19 cellular contexts compared by ENCODE assay signal in genomic region chr1:3164671-3165070, GRCh38.
DNase-seq lines count a peak whose midpoint lies in the region; ATAC-seq, FAIRE-seq and TF ChIP-seq lines count a peak whose summit lies in the region.
"Had no signal": no experiment of that assay in that cellular context is flagged by ENCODE, and none has a peak within 500 bp of the region (broad histone marks: within the 10 kb centered on the region; RNA-seq: fewer than 3 reads in every experiment).

No MANE protein-coding gene starts in this region.

- no peak overlapping the region for H2BK20ac ChIP-seq in H1 (ENCODE audit: low read length)

- H2BK120ac ChIP-seq in H1 (replicated peaks; ENCODE audit: low read depth, low read length) (no peak overlapping the region), neuronal stem cell (ENCODE audit: low read depth, low read length) (no peak overlapping the region)

- H3K23ac ChIP-seq in H1 (ENCODE audit: insufficient read length) (no peak overlapping the region), neuronal stem cell (ENCODE audit: low read depth, low read length, poor library complexity) (peak overlapping the region; percentile 65)

- DNase-seq in K562 (ENCODE audit: extremely low read depth in 1 of 4, low spot score in 3 of 4) (no peak), H1 (ENCODE audit: low read depth in 1 of 2, low spot score in 2 of 2) (no peak), neuronal stem cell (ENCODE audit: low spot score) (no peak), tibial artery (no peak), tibial nerve (ENCODE audit: low spot score in 2 of 2) (no peak)
- DNase-seq: BE2C; CD4-positive, alpha-beta memory T cell; DND-41; GDM1; GM23248; H7 had no signal

- H3K18ac ChIP-seq in H1 (ENCODE audit: extremely low read depth, low read length): peak overlapping the region; percentile 60; the same call in 1 of the 2 replicates
- peak overlapping the region; percentile 85 for H3K18ac ChIP-seq in neuronal stem cell (ENCODE audit: low read length)

- H2AFZ ChIP-seq in K562 (ENCODE audit: low read depth, low read length) (no peak overlapping the region), H1 (ENCODE audit: low read length) (no peak overlapping the region), neuronal stem cell (ENCODE audit: low read length) (no peak overlapping the region)
- H2AFZ ChIP-seq: GM23248 had no signal

- no TSS peak for BruUV-seq in K562 (replicated peaks; lab: Mats Ljungman, UMichigan)

- 2% methylated on average over 21 of the region's 21 CpGs for WGBS in K562 (ENCODE audit: insufficient coverage, low coverage, missing lambda C conversion rate)
- 88% methylated on average over 18 of the region's 21 CpGs; no CpG with 5 or more reads in 1 of the 2 experiments for WGBS in H1 (ENCODE audit: extremely low coverage in 1 of 2, insufficient coverage in 1 of 2, insufficient read length in 1 of 2, insufficient replicate concordance in 2 of 2, low coverage in 1 of 2, low lambda C conversion rate in 2 of 2, missing lambda C conversion rate in 1 of 2), 2 experiments
- WGBS in neuronal stem cell (ENCODE audit: extremely low coverage in 2 of 2, insufficient read length in 2 of 2, insufficient replicate concordance in 1 of 2), 2 donors: no CpG with 5 or more reads among the region's 21 CpGs
- WGBS in tibial nerve, 2 donors: 56 to 83% methylated on average over 11 to 21 of the region's 21 CpGs

- H3K4me3 ChIP-seq in K562 (no peak overlapping the region), H1 (ENCODE audit: extremely low read depth in 1 of 4, insufficient read depth in 2 of 4, low read depth in 3 of 4, low read length in 4 of 4) (no peak overlapping the region), neuronal stem cell (ENCODE audit: low read length in 2 of 2) (no peak overlapping the region), tibial artery (no peak overlapping the region), tibial nerve (no peak overlapping the region)
- H3K4me3 ChIP-seq: A549, GM23248 had no signal

- H3K14ac ChIP-seq in H1 (ENCODE audit: insufficient read length) (no peak overlapping the region), neuronal stem cell (ENCODE audit: low read length) (no peak overlapping the region)

- H3K4me1 ChIP-seq in K562 (replicated peaks in 1 of 2; ENCODE audit: control insufficient read depth in 2 of 2, insufficient read depth in 2 of 2, low read length in 2 of 2) (peaks cover 0 to 4% of the 10 kb centered on the region in 2 experiments; a peak in 1 of 5 replicates), H1 (replicated peaks in 1 of 4; ENCODE audit: control insufficient read depth in 3 of 4, insufficient read depth in 4 of 4, low read length in 3 of 4) (no peaks in the 10 kb centered on the region), neuronal stem cell (ENCODE audit: control insufficient read depth in 2 of 2, insufficient read depth in 1 of 2, low read depth in 1 of 2, low read length in 2 of 2) (peaks cover 0 to 28% of the 10 kb centered on the region in 2 donors), tibial artery (peaks cover 0 to 67% (median 43%) of the 10 kb centered on the region in 4 donors), tibial nerve (peaks cover 0 to 57% (median 15%) of the 10 kb centered on the region in 4 donors)
- H3K4me1 ChIP-seq: A549, BE2C had no signal

- H4K5ac ChIP-seq in H1 (ENCODE audit: insufficient read length, low read depth, low read length): no peak overlapping the region

- no peak overlapping the region for H3K9ac ChIP-seq in K562 (ENCODE audit: insufficient read depth in 1 of 2, low read depth in 2 of 2, low read length in 2 of 2)
- no peak overlapping the region for H3K9ac ChIP-seq in H1 (replicated peaks in 1 of 4; ENCODE audit: extremely low read depth in 1 of 4, low read depth in 3 of 4, low read length in 3 of 4)
- peak overlapping the region; percentile 40 for H3K9ac ChIP-seq in neuronal stem cell (ENCODE audit: low read depth, low read length, poor library complexity)
- H3K9ac ChIP-seq: GM23248 had no signal

- H3K27ac ChIP-seq in K562 (ENCODE audit: extremely low read depth, low read depth, low read length) (no peak overlapping the region), H1 (ENCODE audit: low read depth, low read length) (no peak overlapping the region), neuronal stem cell (replicated peaks; ENCODE audit: low read length) (no peak overlapping the region), tibial artery (peak overlapping the region; percentile 0 to 26), tibial nerve (peak overlapping the region in 2 of 4 donors; percentile 28 to 49)
- H3K27ac ChIP-seq: A549, C4-2B, GM23248 had no signal

- TF ChIP-seq POLR2A in K562 (conservative IDR thresholded peaks at IDR 0.05): no peak
- TF ChIP-seq POLR2A in H1 (IDR thresholded peaks at IDR 0.05; ENCODE audit: control extremely low read depth in 1 of 2, low read depth in 2 of 2, low read length in 2 of 2): no peak
- no peak for TF ChIP-seq POLR2A in tibial nerve (IDR thresholded peaks at IDR 0.05)

- ATAC-seq in K562 (no peak), HG02623 (IDR thresholded peaks at IDR 0.05; ENCODE audit: unreplicated experiment) (no peak), GM19395 (IDR thresholded peaks at IDR 0.05; ENCODE audit: unreplicated experiment) (no peak)
- ATAC-seq: A549, HepG2 had no signal

- in situ Hi-C loops in K562 (cut with MboI): no loop called here

- intact Hi-C loops in K562 (cut with micrococcal nuclease): no loop called here
- intact Hi-C loops in tibial artery (cut with DNase I; ENCODE audit: low total_unique reads): no loop called here

- no peak for TF ChIP-seq CTCF in K562 (IDR thresholded peaks at IDR 0.05 in 2 of 3, conservative IDR thresholded peaks at IDR 0.05 in 1 of 3; ENCODE audit: insufficient read depth in 2 of 3, low read depth in 1 of 3, low read length in 3 of 3)
- no peak for TF ChIP-seq CTCF in H1 (IDR thresholded peaks at IDR 0.05; ENCODE audit: control extremely low read depth in 1 of 3, insufficient read depth in 1 of 3, low read depth in 1 of 3, low read length in 3 of 3)
- no peak for TF ChIP-seq CTCF in tibial artery (IDR thresholded peaks at IDR 0.05)
- TF ChIP-seq CTCF in tibial nerve (IDR thresholded peaks at IDR 0.05): no peak

- H3K4me2 ChIP-seq in K562 (ENCODE audit: insufficient read depth, low read length) (no peak overlapping the region), H1 (ENCODE audit: insufficient read depth in 1 of 2, low read depth in 2 of 2, low read length in 2 of 2) (no peak overlapping the region), neuronal stem cell (ENCODE audit: insufficient read depth, low read length, poor library complexity, severe bottlenecking) (no peak overlapping the region)
- H3K4me2 ChIP-seq: A549 had no signal

- H2BK5ac ChIP-seq in H1 (ENCODE audit: low read depth, low read length) (no peak overlapping the region), neuronal stem cell (ENCODE audit: low read length) (peak overlapping the region; percentile 12)

- no peak for FAIRE-seq in K562 (lab: Jason Lieb, UNC)
- FAIRE-seq in H1 (lab: Jason Lieb, UNC): no peak
- FAIRE-seq: A549, D721Med, GM19239, HepG2, HTR-8/SVneo had no signal

- TF ChIP-seq EP300 in K562 (IDR thresholded peaks at IDR 0.05; ENCODE audit: low read length) (no peak), H1 (IDR thresholded peaks at IDR 0.05; ENCODE audit: borderline replicate concordance in 1 of 2, low read depth in 2 of 2, low read length in 2 of 2) (no peak), tibial nerve (IDR thresholded peaks at IDR 0.05) (no peak)

- H3K27me3 ChIP-seq in K562 (ENCODE audit: control insufficient read depth in 2 of 2, insufficient read depth in 2 of 2, low read length in 2 of 2) (peaks cover 16 to 53% of the 10 kb centered on the region in 2 experiments), H1 (replicated peaks in 1 of 4; ENCODE audit: control insufficient read depth in 3 of 4, extremely low read depth in 1 of 4, insufficient read depth in 3 of 4, low read length in 3 of 4) (0 out of 7 replicates have a peak, but pooled peaks cover 0 to 2% (median 0%) of the 10 kb centered on the region in 4 experiments), neuronal stem cell (ENCODE audit: control insufficient read depth in 3 of 3, insufficient read depth in 3 of 3, low read depth in 1 of 3, low read length in 3 of 3) (peaks cover 0 to 6% (median 0%) of the 10 kb centered on the region in 3 experiments), tibial artery (no peaks in the 10 kb centered on the region), tibial nerve (peaks cover 0 to 25% of the 10 kb centered on the region in 2 donors)
- H3K27me3 ChIP-seq: BE2C had no signal

- H3K4ac ChIP-seq in H1 (replicated peaks; ENCODE audit: insufficient read length, low read depth, low read length) (no peak overlapping the region), neuronal stem cell (ENCODE audit: low read length) (peak overlapping the region; percentile 76)

- no peak overlapping the region for H4K91ac ChIP-seq in H1 (replicated peaks; ENCODE audit: insufficient read length, low read length)
- H4K91ac ChIP-seq in neuronal stem cell (ENCODE audit: low read depth, low read length, poor library complexity): peak overlapping the region; percentile 38

- POLR2A ChIA-PET in K562 (lab: Yijun Ruan, JAX): no interaction called here
- POLR2A ChIA-PET in H1 (lab: Charles Lee; ENCODE audit: partially characterized antibody): no interaction called here

- TF ChIP-seq RAD21 in K562 (CRISPR knock-in tag; conservative IDR thresholded peaks at IDR 0.05 in 1 of 2, IDR thresholded peaks at IDR 0.05 in 1 of 2) (no peak), H1 (IDR thresholded peaks at IDR 0.05 in 1 of 2, conservative IDR thresholded peaks at IDR 0.05 in 1 of 2; ENCODE audit: low read depth in 2 of 2, low read length in 2 of 2) (no peak)

- CTCF ChIA-PET in K562 (lab: Yijun Ruan, JAX; ENCODE audit: low intra/inter-chr PET ratio): no interaction called here
- CTCF ChIA-PET in H1 (lab: Charles Lee; ENCODE audit: partially characterized antibody): no interaction called here

- H4K20me1 ChIP-seq in K562 (replicated peaks; ENCODE audit: control insufficient read depth, insufficient read depth, low read length) (0 out of 2 replicates have a peak, but pooled peaks cover 20% of the 10 kb centered on the region), H1 (replicated peaks in 1 of 2; ENCODE audit: control insufficient read depth in 1 of 2, insufficient read depth in 2 of 2, low read length in 2 of 2) (peaks cover 0 to 2% of the 10 kb centered on the region in 2 experiments)

- no peak overlapping the region for H2BK12ac ChIP-seq in H1 (ENCODE audit: low read depth, low read length)
- no peak overlapping the region for H2BK12ac ChIP-seq in neuronal stem cell (ENCODE audit: low read length)

- no peaks in the 10 kb centered on the region for H3K79me1 ChIP-seq in H1 (ENCODE audit: low read depth, low read length)
- H3K79me1 ChIP-seq in neuronal stem cell (ENCODE audit: low read depth, low read length): peaks cover 1% of the 10 kb centered on the region

- H3K36me3 ChIP-seq in K562 (ENCODE audit: control insufficient read depth, insufficient read depth, low read length): no peaks in the 10 kb centered on the region
- H3K36me3 ChIP-seq in H1 (ENCODE audit: control insufficient read depth in 2 of 4, insufficient read depth in 4 of 4, low read length in 3 of 4): no peaks in the 10 kb centered on the region
- no peaks in the 10 kb centered on the region for H3K36me3 ChIP-seq in neuronal stem cell (replicated peaks in 1 of 2; ENCODE audit: control insufficient read depth in 2 of 2, insufficient read depth in 2 of 2, low read length in 2 of 2)
- no peaks in the 10 kb centered on the region for H3K36me3 ChIP-seq in tibial artery
- H3K36me3 ChIP-seq in tibial nerve: no peaks in the 10 kb centered on the region
- H3K36me3 ChIP-seq: BE2C had no signal

- H4K8ac ChIP-seq in H1 (ENCODE audit: extremely low read depth, insufficient read depth, low read length) (peak overlapping the region; percentile 89), neuronal stem cell (ENCODE audit: low read depth, low read length) (no peak overlapping the region)

- H2AK5ac ChIP-seq in H1 (ENCODE audit: low read depth, low read length): no peak overlapping the region
- peak overlapping the region; percentile 53 for H2AK5ac ChIP-seq in neuronal stem cell (ENCODE audit: low read depth, low read length)

- no peaks in the 10 kb centered on the region for H3K9me1 ChIP-seq in K562 (ENCODE audit: control insufficient read depth, insufficient read depth, low read length)

- H3K9me3 ChIP-seq in K562 (replicated peaks; ENCODE audit: control insufficient read depth, insufficient read depth, low read depth, low read length) (no peaks in the 10 kb centered on the region), H1 (ENCODE audit: insufficient read depth in 2 of 2, low read depth in 1 of 2, low read length in 1 of 2) (no peaks in the 10 kb centered on the region), neuronal stem cell (replicated peaks in 1 of 2; ENCODE audit: control insufficient read depth in 2 of 2, insufficient read depth in 1 of 2, low read depth in 1 of 2, low read length in 2 of 2) (no peaks in the 10 kb centered on the region), tibial artery (no peaks in the 10 kb centered on the region), tibial nerve (no peaks in the 10 kb centered on the region)
- H3K9me3 ChIP-seq: A549, BE2C had no signal

- H3K56ac ChIP-seq in H1 (replicated peaks; ENCODE audit: insufficient read length, low read depth, low read length): no peak overlapping the region

- H3K23me2 ChIP-seq in H1 (ENCODE audit: low read depth, low read length): no peaks in the 10 kb centered on the region

- H3K79me2 ChIP-seq in K562 (ENCODE audit: control insufficient read depth, insufficient read depth, low read length) (no peaks in the 10 kb centered on the region), H1 (ENCODE audit: control insufficient read depth in 1 of 2, insufficient read depth in 2 of 2, low read length in 2 of 2) (no peaks in the 10 kb centered on the region)

- H2BK15ac ChIP-seq in H1 (ENCODE audit: low read length): no peak overlapping the region
- H2BK15ac ChIP-seq in neuronal stem cell (ENCODE audit: low read length): peak overlapping the region; percentile 58

Comparison
In these comparisons a context has a peak if more than half of its experiments do, and no peak if none do; other contexts are left out.
1. H3K27ac ChIP-seq: peak in tibial artery (2 of 2); none in K562 (single experiment), H1 (single experiment) and neuronal stem cell (single experiment).